Comparison of ENCODE assay signal across 1 cellular context in the genomic region with DNA sequence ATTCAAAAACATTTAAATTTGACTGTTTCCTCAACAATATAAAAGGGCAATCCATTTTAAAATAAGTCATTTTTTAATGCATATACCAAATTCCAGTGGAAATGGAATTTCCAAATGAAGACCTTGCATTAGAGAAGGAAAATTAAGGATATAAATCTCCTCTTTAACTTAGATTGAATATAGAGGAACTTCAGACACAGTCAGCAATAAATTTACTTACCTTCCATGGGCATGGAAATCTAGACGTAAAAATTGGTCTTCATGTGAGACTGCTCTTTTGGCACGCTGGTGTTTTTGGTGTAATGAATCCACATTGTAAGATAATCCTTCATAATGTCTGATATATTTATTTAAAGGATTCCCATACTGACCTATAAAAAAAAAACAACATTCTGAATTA.
TF ChIP-seq lines count a peak whose summit lies in the region.

No MANE protein-coding gene starts in this region.

TF ChIP-seq in GM23338, 12 proteins besides CTCF, POLR2A, EP300 and RAD21 (continued from another document):
- TF ChIP-seq, protein P1, sequence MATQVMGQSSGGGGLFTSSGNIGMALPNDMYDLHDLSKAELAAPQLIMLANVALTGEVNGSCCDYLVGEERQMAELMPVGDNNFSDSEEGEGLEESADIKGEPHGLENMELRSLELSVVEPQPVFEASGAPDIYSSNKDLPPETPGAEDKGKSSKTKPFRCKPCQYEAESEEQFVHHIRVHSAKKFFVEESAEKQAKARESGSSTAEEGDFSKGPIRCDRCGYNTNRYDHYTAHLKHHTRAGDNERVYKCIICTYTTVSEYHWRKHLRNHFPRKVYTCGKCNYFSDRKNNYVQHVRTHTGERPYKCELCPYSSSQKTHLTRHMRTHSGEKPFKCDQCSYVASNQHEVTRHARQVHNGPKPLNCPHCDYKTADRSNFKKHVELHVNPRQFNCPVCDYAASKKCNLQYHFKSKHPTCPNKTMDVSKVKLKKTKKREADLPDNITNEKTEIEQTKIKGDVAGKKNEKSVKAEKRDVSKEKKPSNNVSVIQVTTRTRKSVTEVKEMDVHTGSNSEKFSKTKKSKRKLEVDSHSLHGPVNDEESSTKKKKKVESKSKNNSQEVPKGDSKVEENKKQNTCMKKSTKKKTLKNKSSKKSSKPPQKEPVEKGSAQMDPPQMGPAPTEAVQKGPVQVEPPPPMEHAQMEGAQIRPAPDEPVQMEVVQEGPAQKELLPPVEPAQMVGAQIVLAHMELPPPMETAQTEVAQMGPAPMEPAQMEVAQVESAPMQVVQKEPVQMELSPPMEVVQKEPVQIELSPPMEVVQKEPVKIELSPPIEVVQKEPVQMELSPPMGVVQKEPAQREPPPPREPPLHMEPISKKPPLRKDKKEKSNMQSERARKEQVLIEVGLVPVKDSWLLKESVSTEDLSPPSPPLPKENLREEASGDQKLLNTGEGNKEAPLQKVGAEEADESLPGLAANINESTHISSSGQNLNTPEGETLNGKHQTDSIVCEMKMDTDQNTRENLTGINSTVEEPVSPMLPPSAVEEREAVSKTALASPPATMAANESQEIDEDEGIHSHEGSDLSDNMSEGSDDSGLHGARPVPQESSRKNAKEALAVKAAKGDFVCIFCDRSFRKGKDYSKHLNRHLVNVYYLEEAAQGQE (IDR thresholded peaks at IDR 0.05; ENCODE audit: unreplicated experiment) = no peak
- no peak for TF ChIP-seq STAT1 (IDR thresholded peaks at IDR 0.05; ENCODE audit: unreplicated experiment)
